In the genomic region with DNA sequence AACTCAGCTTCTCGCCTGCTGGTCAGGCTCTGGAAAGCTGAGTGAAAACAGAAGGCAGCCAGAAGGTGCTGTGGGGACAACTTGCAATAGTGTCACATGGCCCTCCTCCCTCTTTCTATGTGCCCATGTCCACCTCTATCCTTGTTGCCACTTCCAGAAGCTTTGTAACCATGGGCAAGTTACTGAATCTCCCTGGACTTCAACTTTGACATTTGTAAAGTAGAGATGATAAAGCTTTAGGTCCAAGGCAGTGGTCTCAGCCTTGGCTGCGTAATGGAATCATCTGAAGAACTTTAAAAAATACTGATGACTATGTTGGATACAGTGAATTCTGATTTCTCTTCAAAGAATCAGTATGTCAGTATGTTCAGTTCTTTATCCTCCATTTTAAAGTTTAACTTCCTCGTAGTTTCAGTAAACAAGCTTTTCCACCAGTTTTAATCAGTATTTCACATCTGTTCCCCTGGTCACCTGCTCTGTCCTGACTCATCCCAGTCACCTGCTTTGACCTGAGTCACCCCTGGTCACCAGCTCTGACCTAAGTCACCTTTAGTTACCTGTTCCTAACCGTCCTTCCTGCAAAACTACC, we compare ENCODE assay signal across 21 cellular contexts. TPM values are rescaled to one million over a fixed set of nuclear protein-coding genes. Genes with fewer than 3 reads are reported as not detected.
DNase-seq lines count a peak whose midpoint lies in the region; ATAC-seq, FAIRE-seq and TF ChIP-seq lines count a peak whose summit lies in the region.
"Had no signal": no experiment of that assay in that cellular context is flagged by ENCODE, and none has a peak within 500 bp of the region (broad histone marks: within the 10 kb centered on the region; RNA-seq: fewer than 3 reads in every experiment).

No MANE protein-coding gene starts in this region.

- H4K8ac ChIP-seq in trophoblast cell (ENCODE audit: low read depth, low read length): peak overlapping the region; percentile 53

- in situ Hi-C loops in K562 (cut with MboI): no loop called here

- WGBS in K562 (ENCODE audit: insufficient coverage, low coverage, missing lambda C conversion rate): 24% methylated on average over 4 of the region's 4 CpGs
- 75% methylated on average over 4 of the region's 4 CpGs for WGBS in hepatocyte (ENCODE audit: low lambda C conversion rate, missing lambda C conversion rate)
- WGBS in trophoblast cell (ENCODE audit: extremely low coverage, insufficient coverage, insufficient read length): no CpG with 5 or more reads among the region's 4 CpGs
- 61 to 69% methylated on average over 4 of the region's 4 CpGs for WGBS in pancreas, 2 donors

- H3K4me2 ChIP-seq in K562 (ENCODE audit: insufficient read depth, low read length): peak overlapping the region; percentile 16
- H3K4me2 ChIP-seq in hepatocyte: no peak overlapping the region
- H3K4me2 ChIP-seq in trophoblast cell (ENCODE audit: low read length): no peak overlapping the region

- POLR2A ChIA-PET in K562 (lab: Yijun Ruan, JAX): interaction anchor here (0.6 to 1.3 kb wide), 4 partner anchors 15 to 28 kb away, joined by 3 to 4 read pairs (median 3); no protein-coding TSS in a partner anchor

- H3K9me3 ChIP-seq in K562 (replicated peaks; ENCODE audit: control insufficient read depth, insufficient read depth, low read depth, low read length) (0 out of 2 replicates have a peak, but pooled peaks cover 2% of the 10 kb centered on the region), hepatocyte (ENCODE audit: low read depth) (no peaks in the 10 kb centered on the region), trophoblast cell (ENCODE audit: insufficient read depth, low read depth, low read length) (no peaks in the 10 kb centered on the region), pancreas (no peaks in the 10 kb centered on the region)
- H3K9me3 ChIP-seq: BE2C had no signal

- H4K91ac ChIP-seq in trophoblast cell (ENCODE audit: low read depth, low read length): peak overlapping the region; percentile 85

- peak; percentile 65 for DNase-seq in DMS53 (lab: John Stamatoyannopoulos, UW)
- DNase-seq in DMS53 treated with DMSO at 0.1 percent for 48 hours (lab: John Stamatoyannopoulos, UW; ENCODE audit: unreplicated experiment): no peak
- peak in 2 of 4 experiments; percentile 26 to 34 for DNase-seq in K562 (ENCODE audit: extremely low read depth in 1 of 4, low spot score in 3 of 4)
- no peak for DNase-seq in hepatocyte (ENCODE audit: low spot score)
- peak; percentile 40 to 72 for DNase-seq in trophoblast cell
- no peak for DNase-seq in NCI-H2029 treated with DMSO at 0.1 percent for 48 hours (lab: John Stamatoyannopoulos, UW)
- no peak for DNase-seq in pancreas
- DNase-seq: 8988T; BE2C; Calu3; CD4-positive, alpha-beta T cell; DND-41; GDM1; GM23248; NCI-H1417; NCI-H1930; NCI-H2171; NCI-H82 had no signal

- peak; percentile 85 for TF ChIP-seq EP300 in K562 (IDR thresholded peaks at IDR 0.05; ENCODE audit: low read length)

- H3K4ac ChIP-seq in trophoblast cell (ENCODE audit: low read depth, low read length): peak overlapping the region; percentile 73

- H2BK5ac ChIP-seq in trophoblast cell (ENCODE audit: low read depth, low read length, poor library complexity): peak overlapping the region; percentile 76

- CTCF ChIA-PET in K562 (lab: Yijun Ruan, JAX; ENCODE audit: low intra/inter-chr PET ratio): no interaction called here

- H2AK5ac ChIP-seq in trophoblast cell (ENCODE audit: low read length): no peak overlapping the region

- no peak for TF ChIP-seq POLR2A in K562 (conservative IDR thresholded peaks at IDR 0.05)

- no peaks in the 10 kb centered on the region for H3K79me2 ChIP-seq in K562 (ENCODE audit: control insufficient read depth, insufficient read depth, low read length)
- no peaks in the 10 kb centered on the region for H3K79me2 ChIP-seq in hepatocyte
- H3K79me2 ChIP-seq in trophoblast cell (ENCODE audit: control insufficient read depth, insufficient read depth, low read length, poor library complexity): peaks cover 2% of the 10 kb centered on the region

- TF ChIP-seq CTCF in K562 (IDR thresholded peaks at IDR 0.05 in 2 of 3, conservative IDR thresholded peaks at IDR 0.05 in 1 of 3; ENCODE audit: insufficient read depth in 2 of 3, low read depth in 1 of 3, low read length in 3 of 3) (no peak), hepatocyte (IDR thresholded peaks at IDR 0.05; ENCODE audit: poor library complexity) (no peak), pancreas (IDR thresholded peaks at IDR 0.05) (no peak)

- peak overlapping the region; percentile 73 for H3K14ac ChIP-seq in trophoblast cell (ENCODE audit: low read length)

- H2AFZ ChIP-seq in K562 (ENCODE audit: low read depth, low read length) (peak overlapping the region; percentile 88), hepatocyte (no peak overlapping the region), trophoblast cell (ENCODE audit: insufficient read depth, low read length, poor library complexity) (no peak overlapping the region)
- H2AFZ ChIP-seq: GM23248 had no signal

- H3K27ac ChIP-seq in K562 (ENCODE audit: extremely low read depth, low read depth, low read length) (peak overlapping the region; percentile 44; the same call in 2 of the 3 replicates), hepatocyte (peak overlapping the region; percentile 61), trophoblast cell (ENCODE audit: low read depth, low read length) (peak overlapping the region; percentile 3), pancreas (no peak overlapping the region)
- H3K27ac ChIP-seq: GM23248 had no signal

- no peaks in the 10 kb centered on the region for H3K27me3 ChIP-seq in K562 (ENCODE audit: control insufficient read depth in 2 of 2, insufficient read depth in 2 of 2, low read length in 2 of 2)
- H3K27me3 ChIP-seq in hepatocyte: no peaks in the 10 kb centered on the region
- no peaks in the 10 kb centered on the region for H3K27me3 ChIP-seq in trophoblast cell (ENCODE audit: insufficient read depth, low read length)
- H3K27me3 ChIP-seq in pancreas: no peaks in the 10 kb centered on the region
- H3K27me3 ChIP-seq: BE2C had no signal

- BruUV-seq in K562 (replicated peaks; lab: Mats Ljungman, UMichigan): no TSS peak

- H3K79me1 ChIP-seq in trophoblast cell (ENCODE audit: low read length): peaks cover 3% of the 10 kb centered on the region

- peak; percentile 87 for ATAC-seq in K562
- no peak for ATAC-seq in GM18502 (IDR thresholded peaks at IDR 0.05; ENCODE audit: poor library complexity, unreplicated experiment)
- no peak for ATAC-seq in pancreas
- ATAC-seq: GM12878, Panc1 had no signal

- H3K4me3 ChIP-seq in K562 (no peak overlapping the region), hepatocyte (no peak overlapping the region), trophoblast cell (ENCODE audit: low read depth, low read length) (no peak overlapping the region), pancreas (no peak overlapping the region)
- H3K4me3 ChIP-seq: GM12878, GM23248 had no signal

- H2BK12ac ChIP-seq in trophoblast cell (ENCODE audit: low read length): peak overlapping the region; percentile 70

- H4K12ac ChIP-seq in trophoblast cell (ENCODE audit: low read depth, low read length): no peak overlapping the region

- intact Hi-C loops in K562 (cut with micrococcal nuclease) (no loop called here), pancreas (cut with DNase I) (no loop called here)

- H2BK120ac ChIP-seq in trophoblast cell (ENCODE audit: insufficient read depth, low read length, poor library complexity): peak overlapping the region; percentile 88

- H3K4me1 ChIP-seq in K562 (replicated peaks in 1 of 2; ENCODE audit: control insufficient read depth in 2 of 2, insufficient read depth in 2 of 2, low read length in 2 of 2): peaks cover 5 to 27% of the 10 kb centered on the region in 2 experiments
- no peaks in the 10 kb centered on the region for H3K4me1 ChIP-seq in hepatocyte (ENCODE audit: insufficient read depth)
- H3K4me1 ChIP-seq in trophoblast cell (ENCODE audit: control insufficient read depth in 1 of 2, insufficient read depth in 2 of 2, low read length in 2 of 2): peaks cover 3% of the 10 kb centered on the region in 2 experiments
- no peaks in the 10 kb centered on the region for H3K4me1 ChIP-seq in pancreas
- H3K4me1 ChIP-seq: BE2C had no signal

- H3K23ac ChIP-seq in trophoblast cell (ENCODE audit: low read length): peak overlapping the region; percentile 67

- FAIRE-seq in K562 (lab: Jason Lieb, UNC) (peak; percentile 26), pancreas (lab: Jason Lieb, UNC) (no peak)
- FAIRE-seq: GM12878 had no signal

- no peaks in the 10 kb centered on the region for H3K9me2 ChIP-seq in hepatocyte (replicated peaks; ENCODE audit: insufficient read depth)

- no peaks in the 10 kb centered on the region for H3K9me1 ChIP-seq in K562 (ENCODE audit: control insufficient read depth, insufficient read depth, low read length)

- no peak overlapping the region for H3K18ac ChIP-seq in trophoblast cell (ENCODE audit: low read length)

- no peak for TF ChIP-seq RAD21 in K562 (CRISPR knock-in tag; conservative IDR thresholded peaks at IDR 0.05 in 1 of 2, IDR thresholded peaks at IDR 0.05 in 1 of 2)

- H3K36me3 ChIP-seq in K562 (ENCODE audit: control insufficient read depth, insufficient read depth, low read length) (no peaks in the 10 kb centered on the region), hepatocyte (replicated peaks; ENCODE audit: insufficient read depth, low read depth) (no peaks in the 10 kb centered on the region), trophoblast cell (ENCODE audit: control insufficient read depth in 1 of 2, insufficient read depth in 2 of 2, low read length in 2 of 2) (no peaks in the 10 kb centered on the region), pancreas (no peaks in the 10 kb centered on the region)
- H3K36me3 ChIP-seq: BE2C had no signal

- no peaks in the 10 kb centered on the region for H4K20me1 ChIP-seq in K562 (replicated peaks; ENCODE audit: control insufficient read depth, insufficient read depth, low read length)
- no peaks in the 10 kb centered on the region for H4K20me1 ChIP-seq in hepatocyte (ENCODE audit: insufficient read depth, poor library complexity, severe bottlenecking)

- H3K9ac ChIP-seq in K562 (ENCODE audit: insufficient read depth in 1 of 2, low read depth in 2 of 2, low read length in 2 of 2) (peak overlapping the region in 1 of 2 experiments; percentile 29; a peak in 1 of 4 replicates), trophoblast cell (ENCODE audit: low read length) (no peak overlapping the region)
- H3K9ac ChIP-seq: GM23248 had no signal

RNA-seq across cellular contexts. Expression of gene FOXN2, which starts 29.8 kb away (rescaled TPM):
- total RNA-seq in K562 (2011; cell fraction: chromatin; rRNA removed; ENCODE audit: low replicate concordance): 41.6 and 60.4 TPM in 2 replicates
- 13.7 and 17.9 TPM in 2 replicates for total RNA-seq in K562 (2011; cell fraction: nucleolus; rRNA removed)
- total RNA-seq in K562 (2011; cell fraction: nucleoplasm; rRNA removed): 21.9 and 34.4 TPM in 2 replicates
- total RNA-seq in K562 (2014; rRNA removed) (24.4 and 25.7 TPM in 2 replicates), K562 (2014; rRNA removed; fragmentation: Illumina TruSeq; extraction: Trizol) (36.1 and 41.0 TPM in 2 replicates), K562 (2015; rRNA removed; fragmentation: Illumina TruSeq; extraction: Trizol) (26.4 and 31.1 TPM in 2 replicates), K562 (2021) (26.7 and 30.1 TPM in 2 replicates), hepatocyte (37.7 and 40.7 TPM in 2 replicates), pancreas (10 to 100 TPM in 1 of 6 donors, 1 to 10 TPM in 5; 6.0 to 12.1 (median 7.7) TPM)
- polyA plus RNA-seq in K562 (2011; rRNA removed) (23.0 and 25.9 TPM in 2 replicates), K562 (2014; fragmentation: Illumina TruSeq; extraction: Trizol) (19.6 and 24.2 TPM in 2 replicates), K562 (2014; fragmentation: Nextera tagmentation; extraction: Ambion mirVana) (10 to 100 TPM; 12.4 to 22.8 TPM), K562 (2014; rRNA removed) (10.5 and 11.4 TPM in 2 replicates), hepatocyte (9.6 and 10.4 TPM in 2 replicates), pancreas (1 to 10 TPM; 1.7 to 3.4 TPM)
- 5.2 and 10.6 TPM in 2 replicates for polyA plus RNA-seq in K562 (2011; cell fraction: cytosol; rRNA removed)
- polyA plus RNA-seq in K562 (2011; cell fraction: nucleus; rRNA removed): 13.7 and 18.9 TPM in 2 replicates
- 8.5 and 10.5 TPM in 2 replicates for polyA plus RNA-seq in K562 (2012)
- 66.3 and 97.5 TPM in 2 replicates for polyA minus RNA-seq in K562 (2011; rRNA and poly(A)+ RNA removed)
- 23.6 and 24.8 TPM in 2 replicates for polyA minus RNA-seq in K562 (2011; cell fraction: cytosol; rRNA and poly(A)+ RNA removed)
- 15.6 and 26.7 TPM in 2 replicates for polyA minus RNA-seq in K562 (2011; cell fraction: nucleus; rRNA and poly(A)+ RNA removed)
- polyA plus RNA-seq in trophoblast cell (2013): 13.2 and 13.8 TPM in 2 replicates

Comparison
In these comparisons a context has a peak if more than half of its experiments do, and no peak if none do; other contexts are left out.
1. DNase-seq: peak in DMS53 (single experiment) and trophoblast cell (2 of 2); none in DMS53 treated with DMSO at 0.1 percent for 48 hours (single experiment), hepatocyte (single experiment), NCI-H2029 treated with DMSO at 0.1 percent for 48 hours (single experiment) and pancreas (0 of 6).
2. H3K27ac ChIP-seq: peak in K562 (single experiment), hepatocyte (single experiment) and trophoblast cell (single experiment); none in pancreas (0 of 4).